In genomic region chr21:42207426-42207825, GRCh38 we compare ENCODE assay signal across 16 cellular contexts. TPM values are rescaled to one million over a fixed set of nuclear protein-coding genes. Genes with fewer than 3 reads are reported as not detected.
DNase-seq lines count a peak whose midpoint lies in the region; ATAC-seq and TF ChIP-seq lines count a peak whose summit lies in the region.
"Had no signal": no experiment of that assay in that cellular context is flagged by ENCODE, and none has a peak within 500 bp of the region (broad histone marks: within the 10 kb centered on the region; RNA-seq: fewer than 3 reads in every experiment).

No MANE protein-coding gene starts in this region.

- no peak for TF ChIP-seq CTCF in heart right ventricle (IDR thresholded peaks at IDR 0.05)
- TF ChIP-seq CTCF in stomach (IDR thresholded peaks at IDR 0.05): no peak

- no peak for TF ChIP-seq EP300 in stomach (IDR thresholded peaks at IDR 0.05)

- H3K4me3 ChIP-seq in heart right ventricle (no peak overlapping the region), stomach (no peak overlapping the region)
- H3K4me3 ChIP-seq: GM23338 had no signal

- ATAC-seq in heart right ventricle (no peak), left colon (peak; percentile 38), HG02840 (IDR thresholded peaks at IDR 0.05; ENCODE audit: low FRiP score, unreplicated experiment) (no peak)
- ATAC-seq: GM23338, HepG2 had no signal

- peaks cover 0 to 10% (median 0%) of the 10 kb centered on the region in 11 donors for H3K9me3 ChIP-seq in heart right ventricle
- no peaks in the 10 kb centered on the region for H3K9me3 ChIP-seq in stomach

- DNase-seq in cardiac septum (ENCODE audit: low spot score): peak; percentile 36
- no peak for DNase-seq in heart right ventricle
- no peak for DNase-seq in left colon
- peak; percentile 0 for DNase-seq in stomach
- DNase-seq in head of caudate nucleus: no peak
- DNase-seq: ACHN; AML-193; CD4-positive, alpha-beta memory T cell; DMS153; DMS79; GDM1; HCEC 1CT had no signal

- intact Hi-C loops in cardiac septum (cut with DNase I) (no loop called here), heart right ventricle (cut with DNase I) (no loop called here), left colon (cut with DNase I, micrococcal nuclease) (no loop called here), stomach (cut with DNase I; ENCODE audit: low total_unique reads) (no loop called here), head of caudate nucleus (cut with DNase I) (no loop called here)

- H3K27ac ChIP-seq in heart right ventricle: no peak overlapping the region
- no peak overlapping the region for H3K27ac ChIP-seq in stomach
- H3K27ac ChIP-seq: C4-2B had no signal

- H3K27me3 ChIP-seq in heart right ventricle (no peaks in the 10 kb centered on the region), stomach (no peaks in the 10 kb centered on the region)

- H3K4me1 ChIP-seq in heart right ventricle (peaks cover 0 to 7% (median 0%) of the 10 kb centered on the region in 9 donors), stomach (no peaks in the 10 kb centered on the region)

- WGBS in heart right ventricle, 2 donors: 90 to 94% methylated on average over 2 of the region's 2 CpGs
- 70 to 78% (median 74%) methylated on average over 2 of the region's 2 CpGs for WGBS in stomach, 5 donors

- H3K36me3 ChIP-seq in heart right ventricle (no peaks in the 10 kb centered on the region), stomach (no peaks in the 10 kb centered on the region)

- no peak for TF ChIP-seq POLR2A in stomach (IDR thresholded peaks at IDR 0.05)

RNA-seq across cellular contexts. Expression of gene ABCG1, which starts 11.5 kb away (rescaled TPM):
- 6.3 TPM for total RNA-seq in cardiac septum
- total RNA-seq in heart right ventricle: 10 to 100 TPM in 7 of 10 donors, 1 to 10 TPM in 3; 5.5 to 26.2 (median 14.6) TPM
- polyA plus RNA-seq in heart right ventricle: 10 to 100 TPM; 11.6 to 19.4 TPM
- 10 to 100 TPM; 17.0 to 86.9 TPM for total RNA-seq in left colon
- total RNA-seq in stomach: 10 to 100 TPM in 4 of 5 donors, 1 to 10 TPM in 1; 4.1 to 65.9 (median 31.6) TPM
- polyA plus RNA-seq in stomach: 1 to 10 TPM; 3.1 to 4.7 (median 4.2) TPM
- total RNA-seq: HepG2 had no signal

Comparison
In these comparisons a context has a peak if more than half of its experiments do, and no peak if none do; other contexts are left out.
1. DNase-seq: peak in cardiac septum (single experiment) and stomach (single experiment); none in heart right ventricle (0 of 2), left colon (0 of 2) and head of caudate nucleus (0 of 42).